In the genomic region with DNA sequence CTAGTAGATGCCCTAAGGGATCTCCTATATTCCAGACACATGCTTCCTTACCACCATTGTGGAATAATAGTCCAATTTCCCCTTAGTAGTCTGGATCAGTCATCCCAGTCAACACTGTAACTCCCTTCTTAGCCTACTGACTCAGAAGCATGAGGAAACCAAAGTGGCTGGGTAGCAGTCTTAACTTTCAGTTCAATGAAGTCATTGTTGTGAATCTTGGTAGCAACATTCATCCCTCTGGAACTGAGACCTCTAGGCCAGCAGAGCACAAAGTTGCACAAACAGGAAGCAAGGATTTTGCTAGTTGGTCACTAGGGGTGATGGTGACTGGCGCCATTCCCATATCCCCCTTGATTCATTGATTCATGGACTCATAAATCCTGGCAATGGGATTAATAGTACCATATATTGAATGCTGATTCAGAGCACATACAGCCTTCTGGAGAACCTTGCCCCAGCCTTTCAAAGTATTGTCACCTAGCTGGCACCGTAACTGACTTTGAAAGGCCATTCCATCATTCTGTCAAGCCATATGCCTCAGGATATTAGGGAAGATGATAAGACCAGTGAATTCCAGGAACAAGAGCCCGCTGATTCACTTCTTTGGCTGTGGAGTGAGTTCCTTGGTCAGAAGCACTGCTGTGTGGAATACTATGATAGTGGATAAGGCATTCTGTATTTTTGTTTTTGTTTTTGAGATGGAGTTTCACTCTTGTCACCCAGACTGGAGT, we compare ENCODE assay signal across 15 cellular contexts. TPM values are rescaled to one million over a fixed set of nuclear protein-coding genes. Genes with fewer than 3 reads are reported as not detected.
DNase-seq lines count a peak whose midpoint lies in the region; ATAC-seq, FAIRE-seq and TF ChIP-seq lines count a peak whose summit lies in the region.
"Had no signal": no experiment of that assay in that cellular context is flagged by ENCODE, and none has a peak within 500 bp of the region (broad histone marks: within the 10 kb centered on the region; RNA-seq: fewer than 3 reads in every experiment).

No MANE protein-coding gene starts in this region.

- POLR2A ChIA-PET in K562 (lab: Yijun Ruan, JAX) = no interaction called here

- H3K36me3 ChIP-seq in K562 (ENCODE audit: control insufficient read depth, insufficient read depth, low read length) = no peaks in the 10 kb centered on the region
- H3K36me3 ChIP-seq in keratinocyte (ENCODE audit: control insufficient read depth in 2 of 2, extremely low read depth in 1 of 2, insufficient read depth in 2 of 2, low read length in 2 of 2) = no peaks in the 10 kb centered on the region
- H3K36me3 ChIP-seq: lower lobe of right lung, neutrophil had no signal

- no peaks in the 10 kb centered on the region for H4K20me1 ChIP-seq in K562 (replicated peaks; ENCODE audit: control insufficient read depth, insufficient read depth, low read length)
- no peaks in the 10 kb centered on the region for H4K20me1 ChIP-seq in keratinocyte (ENCODE audit: control insufficient read depth, extremely low read depth, insufficient read depth, low read length)

- TF ChIP-seq CTCF in K562 (IDR thresholded peaks at IDR 0.05 in 2 of 3, conservative IDR thresholded peaks at IDR 0.05 in 1 of 3; ENCODE audit: insufficient read depth in 2 of 3, low read depth in 1 of 3, low read length in 3 of 3) = no peak
- no peak for TF ChIP-seq CTCF in keratinocyte (optimal IDR thresholded peaks at IDR 0.05 in 1 of 3, IDR thresholded peaks at IDR 0.05 in 1 of 3, conservative IDR thresholded peaks at IDR 0.05 in 1 of 3; ENCODE audit: extremely low read depth in 1 of 3, insufficient read depth in 2 of 3, low read length in 3 of 3)

- in situ Hi-C loops in K562 (cut with MboI) = loop anchor here (25.0 kb wide), 1 partner anchor 996 kb away; no protein-coding TSS in a partner anchor

- no peak overlapping the region for H3K9ac ChIP-seq in K562 (ENCODE audit: insufficient read depth in 1 of 2, low read depth in 2 of 2, low read length in 2 of 2)
- no peak overlapping the region for H3K9ac ChIP-seq in keratinocyte (ENCODE audit: control insufficient read depth, extremely low read depth, insufficient read depth, low read length)

- peak; percentile 35 for DNase-seq in AG08396 (ENCODE audit: low spot score)
- DNase-seq in HPDE6-E6E7 (ENCODE audit: extremely low spot score) = peak; percentile 13
- no peak for DNase-seq in K562 (ENCODE audit: extremely low read depth in 1 of 4, low spot score in 3 of 4)
- DNase-seq in keratinocyte (ENCODE audit: low read depth, low spot score) = peak; percentile 30
- DNase-seq in NCI-H774 (lab: John Stamatoyannopoulos, UW) = no peak
- no peak for DNase-seq in amniotic stem cell (lab: John Stamatoyannopoulos, UW)
- DNase-seq in activated CD4-positive, alpha-beta T cell treated with anti-CD3 and anti-CD28 coated beads for 4 hours = no peak
- DNase-seq: activated CD4-positive, alpha-beta T cell treated with anti-CD3 and anti-CD28 coated beads, Interleukin-2, amount 50 U/mL, for 48 hours; activated naive CD4-positive, alpha-beta T cell; C1 segment of cervical spinal cord; lower lobe of right lung; NCI-H1105 treated with DMSO at 0.1 percent for 48 hours had no signal

- no peaks in the 10 kb centered on the region for H3K9me1 ChIP-seq in K562 (ENCODE audit: control insufficient read depth, insufficient read depth, low read length)
- no peaks in the 10 kb centered on the region for H3K9me1 ChIP-seq in keratinocyte (ENCODE audit: control insufficient read depth, extremely low read depth, insufficient read depth, low read length)

- dilution Hi-C loops in keratinocyte (cut with MboI; ENCODE audit: extremely low pct_ligation_motif_present, low sequenced_read_pairs) = no loop called here

- no peak overlapping the region for H3K4me3 ChIP-seq in K562
- H3K4me3 ChIP-seq in keratinocyte (ENCODE audit: control insufficient read depth in 2 of 3, extremely low read depth in 1 of 3, insufficient read depth in 2 of 3, low read depth in 1 of 3, low read length in 3 of 3) = no peak overlapping the region
- H3K4me3 ChIP-seq: lower lobe of right lung had no signal

- H3K27me3 ChIP-seq in K562 (ENCODE audit: control insufficient read depth in 2 of 2, insufficient read depth in 2 of 2, low read length in 2 of 2) = no peaks in the 10 kb centered on the region
- H3K27me3 ChIP-seq in keratinocyte (ENCODE audit: control insufficient read depth, extremely low read depth, insufficient read depth, low read length) = no peaks in the 10 kb centered on the region
- H3K27me3 ChIP-seq: neutrophil had no signal

- H3K27ac ChIP-seq in K562 (ENCODE audit: extremely low read depth, low read depth, low read length) (no peak overlapping the region), keratinocyte (ENCODE audit: control insufficient read depth, insufficient read depth, low read length) (no peak overlapping the region)
- H3K27ac ChIP-seq: lower lobe of right lung, neutrophil had no signal

- FAIRE-seq in K562 (lab: Jason Lieb, UNC) (no peak), keratinocyte (lab: Jason Lieb, UNC) (no peak)
- FAIRE-seq: G401.6 had no signal

- TF ChIP-seq POLR2A in K562 (conservative IDR thresholded peaks at IDR 0.05) = no peak

- H3K4me1 ChIP-seq in K562 (replicated peaks in 1 of 2; ENCODE audit: control insufficient read depth in 2 of 2, insufficient read depth in 2 of 2, low read length in 2 of 2) (no peaks in the 10 kb centered on the region), keratinocyte (ENCODE audit: control insufficient read depth, extremely low read depth, insufficient read depth, low read length) (no peaks in the 10 kb centered on the region)
- H3K4me1 ChIP-seq: lower lobe of right lung had no signal

- 30% methylated on average over 3 of the region's 3 CpGs for WGBS in K562 (ENCODE audit: insufficient coverage, low coverage, missing lambda C conversion rate)

- TF ChIP-seq RAD21 in K562 (CRISPR knock-in tag; conservative IDR thresholded peaks at IDR 0.05 in 1 of 2, IDR thresholded peaks at IDR 0.05 in 1 of 2) = no peak

- CTCF ChIA-PET in K562 (lab: Yijun Ruan, JAX; ENCODE audit: low intra/inter-chr PET ratio) = no interaction called here

- H2AFZ ChIP-seq in K562 (ENCODE audit: low read depth, low read length) (no peak overlapping the region), keratinocyte (ENCODE audit: control insufficient read depth, low read length) (no peak overlapping the region)

- BruUV-seq in K562 (replicated peaks; lab: Mats Ljungman, UMichigan) = no TSS peak

- no peaks in the 10 kb centered on the region for H3K9me3 ChIP-seq in K562 (replicated peaks; ENCODE audit: control insufficient read depth, insufficient read depth, low read depth, low read length)
- no peaks in the 10 kb centered on the region for H3K9me3 ChIP-seq in keratinocyte (ENCODE audit: control insufficient read depth, low read depth, low read length)
- H3K9me3 ChIP-seq: lower lobe of right lung, neutrophil had no signal

- H3K4me2 ChIP-seq in K562 (ENCODE audit: insufficient read depth, low read length) = no peak overlapping the region
- H3K4me2 ChIP-seq in keratinocyte (ENCODE audit: control insufficient read depth, extremely low read depth, insufficient read depth, low read depth, low read length) = no peak overlapping the region

- no peak for ATAC-seq in K562
- ATAC-seq in SK-N-SH treated with all-trans-retinoic acid at 6 μM for 48 hours = no peak
- ATAC-seq: lower lobe of right lung had no signal

- intact Hi-C loops in K562 (cut with micrococcal nuclease) = no loop called here

- H3K79me2 ChIP-seq in K562 (ENCODE audit: control insufficient read depth, insufficient read depth, low read length) (no peaks in the 10 kb centered on the region), keratinocyte (ENCODE audit: control insufficient read depth, insufficient read depth, low read length) (no peaks in the 10 kb centered on the region)

- TF ChIP-seq EP300 in K562 (IDR thresholded peaks at IDR 0.05; ENCODE audit: low read length) = no peak

RNA-seq across cellular contexts. Expression of a gene that starts 19.7 kb away (rescaled TPM):
- 17.1 and 23.6 TPM in 2 replicates for total RNA-seq in K562 (2011; cell fraction: chromatin; rRNA removed; ENCODE audit: low replicate concordance)
- total RNA-seq in K562 (2011; cell fraction: nucleolus; rRNA removed) = 15.7 and 18.8 TPM in 2 replicates
- total RNA-seq in K562 (2011; cell fraction: nucleoplasm; rRNA removed) = 17.5 and 23.5 TPM in 2 replicates
- total RNA-seq in K562 (2014; rRNA removed) = 7.9 and 14.0 TPM in 2 replicates
- 15.1 and 18.8 TPM in 2 replicates for total RNA-seq in K562 (2014; rRNA removed; fragmentation: Illumina TruSeq; extraction: Trizol)
- total RNA-seq in K562 (2015; rRNA removed; fragmentation: Illumina TruSeq; extraction: Trizol) = 16.1 and 17.0 TPM in 2 replicates
- 14.9 and 15.0 TPM in 2 replicates for total RNA-seq in K562 (2021)
- polyA plus RNA-seq in K562 (2011; rRNA removed) = 12.8 and 14.0 TPM in 2 replicates
- polyA plus RNA-seq in K562 (2011; cell fraction: cytosol; rRNA removed) = 9.0 and 11.3 TPM in 2 replicates
- 6.7 and 10.4 TPM in 2 replicates for polyA plus RNA-seq in K562 (2011; cell fraction: nucleus; rRNA removed)
- polyA plus RNA-seq in K562 (2012) = 14.1 and 29.3 TPM in 2 replicates
- polyA plus RNA-seq in K562 (2014; fragmentation: Illumina TruSeq; extraction: Trizol) = 12.0 and 12.3 TPM in 2 replicates
- 1 to 10 TPM; 4.1 to 7.2 TPM for polyA plus RNA-seq in K562 (2014; fragmentation: Nextera tagmentation; extraction: Ambion mirVana)
- 9.4 and 13.1 TPM in 2 replicates for polyA plus RNA-seq in K562 (2014; rRNA removed)
- polyA minus RNA-seq in K562 (2011; rRNA and poly(A)+ RNA removed) = 11.0 and 12.6 TPM in 2 replicates
- polyA minus RNA-seq in K562 (2011; cell fraction: cytosol; rRNA and poly(A)+ RNA removed) = 5.2 and 5.6 TPM in 2 replicates
- polyA minus RNA-seq in K562 (2011; cell fraction: nucleus; rRNA and poly(A)+ RNA removed) = 3.5 and 5.6 TPM in 2 replicates
- polyA plus RNA-seq in keratinocyte = 0.39 to 3.6 TPM (median 2.4 TPM) in 3 replicates
- polyA plus RNA-seq in keratinocyte (2011; ENCODE audit: low read depth) = 16.4 TPM
- 1.1 and 1.9 TPM in 2 replicates for polyA plus RNA-seq in keratinocyte (2011; cell fraction: cytosol; rRNA removed)
- polyA plus RNA-seq in keratinocyte (2011; cell fraction: nucleus; rRNA removed) = 1.7 and 2.7 TPM in 2 replicates
- 3.7 and 12.9 TPM in 2 replicates for polyA plus RNA-seq in keratinocyte (2012; ENCODE audit: low replicate concordance)
- polyA minus RNA-seq in keratinocyte = 0.33 to 3.4 TPM (median 2.1 TPM) in 3 replicates
- not detected for polyA minus RNA-seq in keratinocyte (2011; cell fraction: cytosol; rRNA and poly(A)+ RNA removed)
- 1.5 and 2.1 TPM in 2 replicates for polyA minus RNA-seq in keratinocyte (2011; cell fraction: nucleus; rRNA and poly(A)+ RNA removed)

RNA-seq across cellular contexts. Expression of a gene that starts 31.3 kb away (rescaled TPM):
- total RNA-seq in K562 (2011; cell fraction: chromatin; rRNA removed; ENCODE audit: low replicate concordance) = 14.8 and 37.7 TPM in 2 replicates
- 19.7 and 26.7 TPM in 2 replicates for total RNA-seq in K562 (2011; cell fraction: nucleolus; rRNA removed)
- 29.8 and 51.8 TPM in 2 replicates for total RNA-seq in K562 (2011; cell fraction: nucleoplasm; rRNA removed)
- total RNA-seq in K562 (2014; rRNA removed) (18.4 and 27.0 TPM in 2 replicates), K562 (2014; rRNA removed; fragmentation: Illumina TruSeq; extraction: Trizol) (22.4 and 26.0 TPM in 2 replicates), K562 (2015; rRNA removed; fragmentation: Illumina TruSeq; extraction: Trizol) (17.9 and 22.1 TPM in 2 replicates), K562 (2021) (27.6 and 30.9 TPM in 2 replicates)
- polyA plus RNA-seq in K562 (2011; rRNA removed) (43.2 and 48.3 TPM in 2 replicates), K562 (2014; fragmentation: Illumina TruSeq; extraction: Trizol) (37.6 and 37.7 TPM in 2 replicates), K562 (2014; fragmentation: Nextera tagmentation; extraction: Ambion mirVana) (10 to 100 TPM; 10.8 to 13.7 TPM), K562 (2014; rRNA removed) (20.6 and 32.9 TPM in 2 replicates), keratinocyte (4.5 to 9.4 TPM (median 5.8 TPM) in 3 replicates)
- 7.0 and 20.7 TPM in 2 replicates for polyA plus RNA-seq in K562 (2011; cell fraction: cytosol; rRNA removed)
- 13.5 and 17.7 TPM in 2 replicates for polyA plus RNA-seq in K562 (2011; cell fraction: nucleus; rRNA removed)
- 23.7 and 59.5 TPM in 2 replicates for polyA plus RNA-seq in K562 (2012)
- 45.2 and 54.5 TPM in 2 replicates for polyA minus RNA-seq in K562 (2011; rRNA and poly(A)+ RNA removed)
- 20.3 and 21.8 TPM in 2 replicates for polyA minus RNA-seq in K562 (2011; cell fraction: cytosol; rRNA and poly(A)+ RNA removed)
- 20.1 and 30.0 TPM in 2 replicates for polyA minus RNA-seq in K562 (2011; cell fraction: nucleus; rRNA and poly(A)+ RNA removed)
- polyA plus RNA-seq in keratinocyte (2011; ENCODE audit: low read depth) = 2.7 TPM
- polyA plus RNA-seq in keratinocyte (2011; cell fraction: cytosol; rRNA removed) = 3.9 and 7.9 TPM in 2 replicates
- 3.0 and 4.1 TPM in 2 replicates for polyA plus RNA-seq in keratinocyte (2011; cell fraction: nucleus; rRNA removed)
- 2.4 and 5.2 TPM in 2 replicates for polyA plus RNA-seq in keratinocyte (2012; ENCODE audit: low replicate concordance)
- 1.3 to 6.1 TPM (median 3.0 TPM) in 3 replicates for polyA minus RNA-seq in keratinocyte
- polyA minus RNA-seq in keratinocyte (2011; cell fraction: cytosol; rRNA and poly(A)+ RNA removed) = 6.1 TPM
- polyA minus RNA-seq in keratinocyte (2011; cell fraction: nucleus; rRNA and poly(A)+ RNA removed) = 1.4 and 2.6 TPM in 2 replicates

Comparison
In these comparisons a context has a peak if more than half of its experiments do, and no peak if none do; other contexts are left out.
1. DNase-seq: peak in AG08396 (single experiment), HPDE6-E6E7 (single experiment) and keratinocyte (single experiment); none in K562 (0 of 4), NCI-H774 (single experiment), amniotic stem cell (single experiment) and activated CD4-positive, alpha-beta T cell treated with anti-CD3 and anti-CD28 coated beads for 4 hours (0 of 2).